ENCODE assay signal across 8 cellular contexts in genomic region chr17:62064029-62064790, GRCh38. TPM values are rescaled to one million over a fixed set of nuclear protein-coding genes. Genes with fewer than 3 reads are reported as not detected.
DNase-seq lines count a peak whose midpoint lies in the region; ATAC-seq and TF ChIP-seq lines count a peak whose summit lies in the region.

No MANE protein-coding gene starts in this region.

- no peaks in the 10 kb centered on the region for H3K9me3 ChIP-seq in WERI-Rb-1 (ENCODE audit: severe bottlenecking)

- H3K4me3 ChIP-seq in WERI-Rb-1 (ENCODE audit: low read depth, low read length), result peak overlapping the region; percentile 100
- peak overlapping the region; percentile 98 for H3K4me3 ChIP-seq in rectal smooth muscle tissue (ENCODE audit: low read length)

- peaks cover 56% of the 10 kb centered on the region for H3K36me3 ChIP-seq in WERI-Rb-1
- H3K36me3 ChIP-seq in rectal smooth muscle tissue (ENCODE audit: control insufficient read depth, insufficient read depth, low read length), result peaks cover 8% of the 10 kb centered on the region

- H3K4me1 ChIP-seq in foreskin keratinocyte (peaks cover 23% of the 10 kb centered on the region), rectal smooth muscle tissue (ENCODE audit: control insufficient read depth, insufficient read depth, low read length) (peaks cover 19% of the 10 kb centered on the region)

- TF ChIP-seq CTCF in WERI-Rb-1 (IDR thresholded peaks at IDR 0.05; ENCODE audit: low read depth, low read length) (no peak), foreskin keratinocyte (conservative IDR thresholded peaks at IDR 0.05) (no peak)

- H3K27ac ChIP-seq in WERI-Rb-1 (peak overlapping the region; percentile 83), foreskin keratinocyte (peak overlapping the region; percentile 58), rectal smooth muscle tissue (ENCODE audit: low read depth, low read length) (peak overlapping the region; percentile 87)

- peak; percentile 59 to 70 for DNase-seq in AML-193 (lab: John Stamatoyannopoulos, UW)
- peak; percentile 18 for DNase-seq in HCEC 1CT
- no peak for DNase-seq in WERI-Rb-1
- peak in 1 of 2 donors; percentile 54 for DNase-seq in foreskin keratinocyte
- no peak for DNase-seq in midbrain (lab: John Stamatoyannopoulos, UW)

- ATAC-seq in foreskin keratinocyte, result peak; percentile 24
- no peak for ATAC-seq in HG03571 (IDR thresholded peaks at IDR 0.05; ENCODE audit: unreplicated experiment)
- no peak for ATAC-seq in GM18858 (IDR thresholded peaks at IDR 0.05; ENCODE audit: unreplicated experiment)

- H3K9ac ChIP-seq in rectal smooth muscle tissue (ENCODE audit: low read length), result peak overlapping the region; percentile 92

- no peaks in the 10 kb centered on the region for H3K27me3 ChIP-seq in WERI-Rb-1 (ENCODE audit: insufficient read depth, low read depth, severe bottlenecking)
- no peaks in the 10 kb centered on the region for H3K27me3 ChIP-seq in foreskin keratinocyte
- H3K27me3 ChIP-seq in rectal smooth muscle tissue (ENCODE audit: control insufficient read depth, insufficient read depth, low read length), result no peaks in the 10 kb centered on the region

RNA-seq across cellular contexts. Expression of gene MED13, which starts 0.9 kb away (rescaled TPM):
- total RNA-seq in foreskin keratinocyte, result 38.0 and 39.8 TPM in 2 replicates
- polyA plus RNA-seq in foreskin keratinocyte, result 3.2 and 3.8 TPM in 2 replicates

Comparison
In these comparisons a context has a peak if more than half of its experiments do, and no peak if none do; other contexts are left out.
1. DNase-seq: peak in AML-193 (2 of 2) and HCEC 1CT (single experiment); none in WERI-Rb-1 (single experiment) and midbrain (single experiment).
2. Peak in every context shown above with its lines, with median percentiles within 50 percentile points of each other: H3K27ac ChIP-seq.